Comparison of ENCODE assay signal across 7 cellular contexts in the genomic region with DNA sequence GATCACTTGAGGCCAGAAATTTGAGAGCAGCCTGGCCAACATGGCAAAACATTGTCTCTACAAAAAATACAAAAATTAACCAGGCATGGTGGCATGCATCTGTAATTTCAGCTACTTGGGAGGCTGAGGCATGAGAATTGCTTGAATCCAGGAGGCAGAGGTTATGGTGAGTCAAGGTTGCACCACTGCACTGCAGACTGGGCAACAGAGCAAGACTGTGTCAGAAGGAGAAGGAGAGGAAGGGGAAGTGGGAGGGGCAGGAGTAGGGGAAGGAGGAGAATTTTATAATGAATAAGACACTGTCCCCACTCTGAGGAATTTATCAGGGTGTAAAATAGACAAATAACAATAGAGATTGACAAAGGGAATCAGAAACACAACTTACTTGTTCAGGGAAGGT.
"Had no signal": no experiment of that assay in that cellular context is flagged by ENCODE, and none has a peak within 500 bp of the region (broad histone marks: within the 10 kb centered on the region; RNA-seq: fewer than 3 reads in every experiment).

No MANE protein-coding gene starts in this region.

- ATAC-seq: GM23338, K562 had no signal

- H3K4me3 Mint-ChIP-seq: GM23338, H9 had no signal

- H3K27ac ChIP-seq: HL-60 had no signal

- H3K27ac Mint-ChIP-seq: GM23338, H9 had no signal

- H3K4me3 ChIP-seq: GM23338, K562 had no signal

- DNase-seq: H9, HCEC 1CT, IMR-90, KG1 had no signal
